In genomic region chr19:19865750-19866598, GRCh38 we compare ENCODE assay signal across 8 cellular contexts. TPM values are rescaled to one million over a fixed set of nuclear protein-coding genes. Genes with fewer than 3 reads are reported as not detected.
DNase-seq lines count a peak whose midpoint lies in the region; ATAC-seq and TF ChIP-seq lines count a peak whose summit lies in the region.

Gene ZNF253 (plus strand): TSS chr19:19865882. CDS start chr19:19865997, 115 bp downstream.

- peaks cover 47% of the 10 kb centered on the region for H3K79me2 ChIP-seq in hepatocyte

- TF ChIP-seq CTCF in astrocyte of the cerebellum (IDR thresholded peaks at IDR 0.05; ENCODE audit: low read depth, low read length, missing control alignments) (no peak), hepatocyte (IDR thresholded peaks at IDR 0.05; ENCODE audit: poor library complexity) (peak; percentile 13)

- ATAC-seq in GM18498 (IDR thresholded peaks at IDR 0.05; ENCODE audit: unreplicated experiment) (peak; percentile 97), HG02938 (IDR thresholded peaks at IDR 0.05; ENCODE audit: unreplicated experiment) (peak; percentile 98)

- peak within 1 kb of the TSS; percentile 91 for H3K4me2 ChIP-seq in hepatocyte

- peak within 1 kb of the TSS; percentile 95 for H2AFZ ChIP-seq in hepatocyte

- peak; percentile 8 to 51 for DNase-seq in NCI-H1930 (lab: John Stamatoyannopoulos, UW)
- peak; percentile 86 for DNase-seq in T-helper 22 cell (ENCODE audit: low read depth)
- DNase-seq in astrocyte of the cerebellum (ENCODE audit: low read depth) = peak; percentile 80
- peak; percentile 97 for DNase-seq in hepatocyte (ENCODE audit: low spot score)
- DNase-seq in cortex of kidney (lab: John Stamatoyannopoulos, UW) = no peak

- H3K9me2 ChIP-seq in hepatocyte (replicated peaks; ENCODE audit: insufficient read depth) = no peaks in the 10 kb centered on the region

- H3K9ac ChIP-seq in rectal smooth muscle tissue (ENCODE audit: low read length) = peak within 1 kb of the TSS; percentile 77

- H3K9me3 ChIP-seq in hepatocyte (ENCODE audit: low read depth) = peaks cover 17% of the 10 kb centered on the region

- H4K20me1 ChIP-seq in hepatocyte (ENCODE audit: insufficient read depth, poor library complexity, severe bottlenecking) = no peaks in the 10 kb centered on the region

- H3K4me1 ChIP-seq in hepatocyte (ENCODE audit: insufficient read depth) (no peaks in the 10 kb centered on the region), rectal smooth muscle tissue (ENCODE audit: control insufficient read depth, insufficient read depth, low read length) (peaks cover 4% of the 10 kb centered on the region)

- H3K27ac ChIP-seq in hepatocyte (peak within 1 kb of the TSS; percentile 94), rectal smooth muscle tissue (ENCODE audit: low read depth, low read length) (peak within 1 kb of the TSS; percentile 92)

- WGBS in hepatocyte (ENCODE audit: low lambda C conversion rate, missing lambda C conversion rate) = under 1% methylated on average over 43 of the region's 43 CpGs

- peak within 1 kb of the TSS; percentile 78 for H3K4me3 ChIP-seq in astrocyte of the cerebellum (ENCODE audit: low read depth, low read length)
- H3K4me3 ChIP-seq in hepatocyte = peak within 1 kb of the TSS; percentile 76
- peak within 1 kb of the TSS; percentile 90 for H3K4me3 ChIP-seq in rectal smooth muscle tissue (ENCODE audit: low read length)

- in situ Hi-C loops in astrocyte of the cerebellum (cut with HindIII; ENCODE audit: low sequenced_read_pairs) = no loop called here

- H3K27me3 ChIP-seq in hepatocyte (no peaks in the 10 kb centered on the region), rectal smooth muscle tissue (ENCODE audit: control insufficient read depth, insufficient read depth, low read length) (no peaks in the 10 kb centered on the region)

- no peaks in the 10 kb centered on the region for H3K36me3 ChIP-seq in hepatocyte (replicated peaks; ENCODE audit: insufficient read depth, low read depth)
- no peaks in the 10 kb centered on the region for H3K36me3 ChIP-seq in rectal smooth muscle tissue (ENCODE audit: control insufficient read depth, insufficient read depth, low read length)

RNA-seq across cellular contexts. Expression of gene ZNF253, which starts in this region (rescaled TPM):
- 12.3 and 16.2 TPM in 2 replicates for total RNA-seq in hepatocyte
- 5.0 and 7.1 TPM in 2 replicates for polyA plus RNA-seq in hepatocyte
